8 cellular contexts compared by ENCODE assay signal in genomic region chr1:207963429-207964194, GRCh38. TPM values are rescaled to one million over a fixed set of nuclear protein-coding genes. Genes with fewer than 3 reads are reported as not detected.
DNase-seq lines count a peak whose midpoint lies in the region; ATAC-seq, FAIRE-seq and TF ChIP-seq lines count a peak whose summit lies in the region.

No MANE protein-coding gene starts in this region.

- H3K9ac ChIP-seq in fibroblast of lung (ENCODE audit: insufficient read depth, low read length): peak overlapping the region; percentile 67

- H3K9me3 ChIP-seq in fibroblast of lung (ENCODE audit: control insufficient read depth, insufficient read depth, low read depth, low read length): no peaks in the 10 kb centered on the region

- ATAC-seq in GM21619 (IDR thresholded peaks at IDR 0.05; ENCODE audit: unreplicated experiment) (peak; percentile 85), natural killer cell (peak; percentile 95 to 96 (median 95))
- peak; percentile 90 for ATAC-seq in activated T-helper 17 cell treated with anti-CD3 and anti-CD28 coated beads, Interleukin-2, amount 50 U/mL, for 72 hours (replicated peaks)

- H3K27ac Mint-ChIP-seq in activated T-helper 17 cell treated with anti-CD3 and anti-CD28 coated beads, Interleukin-2, amount 50 U/mL, for 72 hours: peak overlapping the region; percentile 80
- peak overlapping the region; percentile 45 to 87 for H3K27ac Mint-ChIP-seq in natural killer cell

- no peaks in the 10 kb centered on the region for H3K36me3 Mint-ChIP-seq in activated T-helper 17 cell treated with anti-CD3 and anti-CD28 coated beads, Interleukin-2, amount 50 U/mL, for 72 hours (ENCODE audit: low read depth)
- no peaks in the 10 kb centered on the region for H3K36me3 Mint-ChIP-seq in natural killer cell

- H3K4me1 ChIP-seq in fibroblast of lung (ENCODE audit: control insufficient read depth, extremely low read depth, insufficient read depth, low read length): peaks cover 13% of the 10 kb centered on the region

- H3K79me2 ChIP-seq in fibroblast of lung (ENCODE audit: control insufficient read depth, insufficient read depth, low read length): no peaks in the 10 kb centered on the region

- TF ChIP-seq CTCF in fibroblast of lung (conservative IDR thresholded peaks at IDR 0.05 in 1 of 2, IDR thresholded peaks at IDR 0.05 in 1 of 2; ENCODE audit: low read depth in 1 of 2, low read length in 2 of 2): peak; percentile 62 to 80
- peak; percentile 99 for TF ChIP-seq CTCF in natural killer cell (IDR thresholded peaks at IDR 0.05)

- peak overlapping the region; percentile 70 for H3K27ac ChIP-seq in fibroblast of lung (ENCODE audit: insufficient read depth, low read length)

- H3K4me3 ChIP-seq in Jurkat, Clone E6-1 (ENCODE audit: low read length): peak overlapping the region; percentile 69
- peak overlapping the region; percentile 25 to 64 (median 52) for H3K4me3 ChIP-seq in fibroblast of lung (replicated peaks in 1 of 4; ENCODE audit: control extremely low read depth in 1 of 4, insufficient read depth in 1 of 4, low read depth in 3 of 4, low read length in 4 of 4)

- peak overlapping the region; percentile 96 for H2AFZ ChIP-seq in fibroblast of lung (ENCODE audit: low read length)

- no peaks in the 10 kb centered on the region for H3K9me3 Mint-ChIP-seq in activated T-helper 17 cell treated with anti-CD3 and anti-CD28 coated beads, Interleukin-2, amount 50 U/mL, for 72 hours
- H3K9me3 Mint-ChIP-seq in natural killer cell: no peaks in the 10 kb centered on the region

- H3K4me2 ChIP-seq in fibroblast of lung (ENCODE audit: extremely low read depth, insufficient read depth, low read length): peak overlapping the region; percentile 93

- H3K4me3 Mint-ChIP-seq in activated T-helper 17 cell treated with anti-CD3 and anti-CD28 coated beads, Interleukin-2, amount 50 U/mL, for 72 hours: peak overlapping the region; percentile 71
- H3K4me3 Mint-ChIP-seq in natural killer cell: peak overlapping the region; percentile 80

- H3K4me1 Mint-ChIP-seq in activated T-helper 17 cell treated with anti-CD3 and anti-CD28 coated beads, Interleukin-2, amount 50 U/mL, for 72 hours: peaks cover 6% of the 10 kb centered on the region
- peaks cover 12 to 17% of the 10 kb centered on the region in 2 donors for H3K4me1 Mint-ChIP-seq in natural killer cell

- H4K20me1 ChIP-seq in fibroblast of lung (ENCODE audit: control insufficient read depth, extremely low read depth, insufficient read depth, low read length): no peaks in the 10 kb centered on the region

- no peak for FAIRE-seq in RCC 7860 (lab: Jason Lieb, UNC)

- DNase-seq in DMS79 treated with DMSO at 0.1 percent for 48 hours (lab: John Stamatoyannopoulos, UW): peak; percentile 80
- DNase-seq in Jurkat, Clone E6-1 (ENCODE audit: low read depth, low spot score): peak; percentile 40
- DNase-seq in RCC 7860 (ENCODE audit: low spot score): peak; percentile 67
- DNase-seq in fibroblast of lung (ENCODE audit: low read depth in 2 of 2): peak; percentile 69 to 81
- peak; percentile 90 for DNase-seq in natural killer cell
- DNase-seq in stimulated activated naive CD4-positive, alpha-beta T cell (lab: John Stamatoyannopoulos, UW): peak; percentile 55 to 88 (median 80)

- H3K36me3 ChIP-seq in fibroblast of lung (ENCODE audit: control insufficient read depth, insufficient read depth, low read length): no peaks in the 10 kb centered on the region

- no peaks in the 10 kb centered on the region for H3K27me3 ChIP-seq in fibroblast of lung (ENCODE audit: control insufficient read depth, insufficient read depth, low read length)

- peaks cover 15% of the 10 kb centered on the region for H3K27me3 Mint-ChIP-seq in activated T-helper 17 cell treated with anti-CD3 and anti-CD28 coated beads, Interleukin-2, amount 50 U/mL, for 72 hours
- peaks cover 25 to 37% of the 10 kb centered on the region in 2 donors for H3K27me3 Mint-ChIP-seq in natural killer cell (ENCODE audit: low read depth in 2 of 2)

- intact Hi-C loops in natural killer cell (cut with micrococcal nuclease): loop anchor here (1.0 to 10.0 kb wide), 3 partner anchors 79 to 169 kb away; no protein-coding TSS in a partner anchor

RNA-seq across cellular contexts. Expression of gene CD34, which starts 52.7 kb away (rescaled TPM):
- not detected for polyA plus RNA-seq in Jurkat, Clone E6-1 (2012; ENCODE audit: insufficient read depth, insufficient read length)
- under 1 TPM; 0.06 to 0.24 TPM for total RNA-seq in activated T-helper 17 cell treated with anti-CD3 and anti-CD28 coated beads, Interleukin-2, amount 50 U/mL, for 72 hours
- under 0.01 and 0.26 TPM in 2 replicates for total RNA-seq in fibroblast of lung
- polyA plus RNA-seq in fibroblast of lung: 0.51 and 0.72 TPM in 2 replicates
- 0.33 and 0.53 TPM in 2 replicates for polyA plus RNA-seq in fibroblast of lung (2012)
- polyA minus RNA-seq in fibroblast of lung (ENCODE audit: low replicate concordance): 0.33 TPM in 1 of 2 replicates, not detected in the other
- total RNA-seq in natural killer cell: under 1 TPM in 2 of 3 donors, not detected in 1; 0.14 to 0.30 TPM

Comparison
In these comparisons a context has a peak if more than half of its experiments do, and no peak if none do; other contexts are left out.
1. Peak in every context shown above with its lines: DNase-seq, ATAC-seq, H3K4me3 ChIP-seq and H3K27ac ChIP-seq.
2. DNase-seq: peak in every context shown above with its lines; median percentile 90 in natural killer cell; 80 in DMS79 treated with DMSO at 0.1 percent for 48 hours; 80 in stimulated activated naive CD4-positive, alpha-beta T cell; 75 in fibroblast of lung; 67 in RCC 7860; 40 in Jurkat, Clone E6-1.